8 cellular contexts compared by ENCODE assay signal in genomic region chr15:91302588-91303439, GRCh38.
DNase-seq lines count a peak whose midpoint lies in the region; ATAC-seq, FAIRE-seq and TF ChIP-seq lines count a peak whose summit lies in the region.

No MANE protein-coding gene starts in this region.

- H2BK12ac ChIP-seq in H1 (ENCODE audit: low read depth, low read length), result no peak overlapping the region

- peak; percentile 18 to 82 (median 77) for TF ChIP-seq CTCF in H1 (IDR thresholded peaks at IDR 0.05; ENCODE audit: control extremely low read depth in 1 of 3, insufficient read depth in 1 of 3, low read depth in 1 of 3, low read length in 3 of 3)

- H3K23ac ChIP-seq in H1 (ENCODE audit: insufficient read length), result no peak overlapping the region

- no peak overlapping the region for H3K14ac ChIP-seq in H1 (ENCODE audit: insufficient read length)

- peak; percentile 98 to 99 for TF ChIP-seq RAD21 in H1 (IDR thresholded peaks at IDR 0.05 in 1 of 2, conservative IDR thresholded peaks at IDR 0.05 in 1 of 2; ENCODE audit: low read depth in 2 of 2, low read length in 2 of 2)

- H2AFZ ChIP-seq in H1 (ENCODE audit: low read length), result no peak overlapping the region

- CTCF ChIA-PET in H1 (lab: Charles Lee; ENCODE audit: partially characterized antibody), result interaction anchor here (0.6 to 4.3 kb wide), 43 partner anchors 9 to 780 kb away, joined by 3 to 27 read pairs (median 4); no protein-coding TSS in a partner anchor

- H2BK15ac ChIP-seq in H1 (ENCODE audit: low read length), result no peak overlapping the region

- H2AK5ac ChIP-seq in H1 (ENCODE audit: low read depth, low read length), result no peak overlapping the region

- no peak overlapping the region for H3K18ac ChIP-seq in H1 (ENCODE audit: extremely low read depth, low read length)

- H2BK20ac ChIP-seq in H1 (ENCODE audit: low read length), result no peak overlapping the region

- DNase-seq in COLO668 (lab: John Stamatoyannopoulos, UW; ENCODE audit: unreplicated experiment), result peak; percentile 46
- DNase-seq in GM19240 (ENCODE audit: insufficient read length, low spot score), result peak; percentile 47
- DNase-seq in NCI-H1092 treated with DMSO at 0.1 percent for 48 hours (lab: John Stamatoyannopoulos, UW), result peak; percentile 68
- DNase-seq in SK-N-DZ (ENCODE audit: low spot score), result peak; percentile 84
- peak; percentile 31 to 52 for DNase-seq in H1 (ENCODE audit: low read depth in 1 of 2, low spot score in 2 of 2)
- peak; percentile 60 to 63 for DNase-seq in lung microvascular endothelial cell (ENCODE audit: low read depth in 2 of 2)

- H3K79me1 ChIP-seq in H1 (ENCODE audit: low read depth, low read length), result no peaks in the 10 kb centered on the region

- no peak for TF ChIP-seq EP300 in H1 (IDR thresholded peaks at IDR 0.05; ENCODE audit: borderline replicate concordance in 1 of 2, low read depth in 2 of 2, low read length in 2 of 2)

- H3K27me3 ChIP-seq in H1 (replicated peaks in 1 of 4; ENCODE audit: control insufficient read depth in 3 of 4, extremely low read depth in 1 of 4, insufficient read depth in 3 of 4, low read length in 3 of 4), result peaks cover 0 to 3% (median 2%) of the 10 kb centered on the region in 4 experiments; a peak in 3 of 7 replicates

- H3K4ac ChIP-seq in H1 (replicated peaks; ENCODE audit: insufficient read length, low read depth, low read length), result no peak overlapping the region

- H3K56ac ChIP-seq in H1 (replicated peaks; ENCODE audit: insufficient read length, low read depth, low read length), result no peak overlapping the region

- H4K20me1 ChIP-seq in H1 (replicated peaks in 1 of 2; ENCODE audit: control insufficient read depth in 1 of 2, insufficient read depth in 2 of 2, low read length in 2 of 2), result no peaks in the 10 kb centered on the region

- no peaks in the 10 kb centered on the region for H3K23me2 ChIP-seq in H1 (ENCODE audit: low read depth, low read length)

- no peak overlapping the region for H3K27ac ChIP-seq in H1 (ENCODE audit: low read depth, low read length)

- H4K91ac ChIP-seq in H1 (replicated peaks; ENCODE audit: insufficient read length, low read length), result no peak overlapping the region

- H3K79me2 ChIP-seq in H1 (ENCODE audit: control insufficient read depth in 1 of 2, insufficient read depth in 2 of 2, low read length in 2 of 2), result no peaks in the 10 kb centered on the region

- FAIRE-seq in H1 (lab: Jason Lieb, UNC), result peak; percentile 98

- POLR2A ChIA-PET in H1 (lab: Charles Lee; ENCODE audit: partially characterized antibody), result no interaction called here

- H4K8ac ChIP-seq in H1 (ENCODE audit: extremely low read depth, insufficient read depth, low read length), result no peak overlapping the region

- H4K5ac ChIP-seq in H1 (ENCODE audit: insufficient read length, low read depth, low read length), result no peak overlapping the region

- H3K36me3 ChIP-seq in H1 (ENCODE audit: control insufficient read depth in 2 of 4, insufficient read depth in 4 of 4, low read length in 3 of 4), result no peaks in the 10 kb centered on the region

- no peaks in the 10 kb centered on the region for H3K9me3 ChIP-seq in H1 (ENCODE audit: insufficient read depth in 2 of 2, low read depth in 1 of 2, low read length in 1 of 2)

- no peak for TF ChIP-seq POLR2A in H1 (IDR thresholded peaks at IDR 0.05; ENCODE audit: control extremely low read depth in 1 of 2, low read depth in 2 of 2, low read length in 2 of 2)

- H3K4me1 ChIP-seq in H1 (replicated peaks in 1 of 4; ENCODE audit: control insufficient read depth in 3 of 4, insufficient read depth in 4 of 4, low read length in 3 of 4), result no peaks in the 10 kb centered on the region

- no peak overlapping the region for H3K9ac ChIP-seq in H1 (replicated peaks in 1 of 4; ENCODE audit: extremely low read depth in 1 of 4, low read depth in 3 of 4, low read length in 3 of 4)

- H2BK120ac ChIP-seq in H1 (replicated peaks; ENCODE audit: low read depth, low read length), result no peak overlapping the region

- WGBS in H1 (ENCODE audit: extremely low coverage in 1 of 2, insufficient coverage in 1 of 2, insufficient read length in 1 of 2, insufficient replicate concordance in 2 of 2, low coverage in 1 of 2, low lambda C conversion rate in 2 of 2, missing lambda C conversion rate in 1 of 2), 2 experiments, result 34% methylated on average over 9 of the region's 11 CpGs; no CpG with 5 or more reads in 1 of the 2 experiments

- no peak overlapping the region for H2BK5ac ChIP-seq in H1 (ENCODE audit: low read depth, low read length)

- H3K4me3 ChIP-seq in H1 (ENCODE audit: extremely low read depth in 1 of 4, insufficient read depth in 2 of 4, low read depth in 3 of 4, low read length in 4 of 4), result no peak overlapping the region

- ATAC-seq in GM19463 (IDR thresholded peaks at IDR 0.05; ENCODE audit: unreplicated experiment) (no peak), HG02798 (IDR thresholded peaks at IDR 0.05; ENCODE audit: poor library complexity, unreplicated experiment) (no peak)

- no peak overlapping the region for H3K4me2 ChIP-seq in H1 (ENCODE audit: insufficient read depth in 1 of 2, low read depth in 2 of 2, low read length in 2 of 2)

TF ChIP-seq in H1, 55 proteins besides CTCF, POLR2A, EP300 and RAD21:
- TF ChIP-seq BACH1 (IDR thresholded peaks at IDR 0.05; ENCODE audit: low read length) (no peak), E2F6 (IDR thresholded peaks at IDR 0.05) (peak; percentile 76)
TF ChIP-seq in H1: peak in this region for 1.
